11 cellular contexts compared by ENCODE assay signal in genomic region chr18:63141777-63142176, GRCh38.
DNase-seq lines count a peak whose midpoint lies in the region; ATAC-seq and TF ChIP-seq lines count a peak whose summit lies in the region.
"Had no signal": no experiment of that assay in that cellular context is flagged by ENCODE, and none has a peak within 500 bp of the region (broad histone marks: within the 10 kb centered on the region; RNA-seq: fewer than 3 reads in every experiment).

No MANE protein-coding gene starts in this region.

- ATAC-seq in GM19043 (IDR thresholded peaks at IDR 0.05; ENCODE audit: low read depth, unreplicated experiment) (peak; percentile 46), HG02884 (IDR thresholded peaks at IDR 0.05; ENCODE audit: unreplicated experiment) (peak; percentile 46)
- ATAC-seq: Right ventricle myocardium inferior had no signal

- POLR2A ChIA-PET in MCF 10A (lab: Yijun Ruan, JAX): no interaction called here

- peaks cover 0 to 6% (median 0%) of the 10 kb centered on the region in 3 donors for H3K27me3 Mint-ChIP-seq in CD14-positive monocyte (ENCODE audit: low read depth in 3 of 3)
- peaks cover 11% of the 10 kb centered on the region for H3K27me3 Mint-ChIP-seq in MCF 10A (ENCODE audit: insufficient read depth, unreplicated experiment)

- peaks cover 0 to 4% of the 10 kb centered on the region in 2 donors for H3K36me3 Mint-ChIP-seq in CD14-positive monocyte
- no peaks in the 10 kb centered on the region for H3K36me3 Mint-ChIP-seq in MCF 10A (ENCODE audit: insufficient read depth, unreplicated experiment)

- intact Hi-C loops in CD14-positive monocyte (cut with micrococcal nuclease): no loop called here
- intact Hi-C loops in MCF 10A (cut with micrococcal nuclease): no loop called here

- DNase-seq in CD14-positive monocyte (ENCODE audit: low spot score) (no peak), NOMO-1 treated with DMSO at 0.1 percent for 48 hours (lab: John Stamatoyannopoulos, UW; ENCODE audit: unreplicated experiment) (peak; percentile 87), NCI-H510A (lab: John Stamatoyannopoulos, UW) (no peak), DMS79 treated with DMSO at 0.1 percent for 48 hours (lab: John Stamatoyannopoulos, UW) (no peak), MCF 10A (ENCODE audit: unreplicated experiment) (no peak)
- no peak for DNase-seq in activated naive CD4-positive, alpha-beta T cell (lab: John Stamatoyannopoulos, UW)
- DNase-seq: activated naive CD4-positive, alpha-beta T cell treated with anti-CD3 and anti-CD28 coated beads for 36 hours; AML-193 had no signal

- no peaks in the 10 kb centered on the region for H3K9me3 Mint-ChIP-seq in CD14-positive monocyte
- H3K9me3 Mint-ChIP-seq in MCF 10A (ENCODE audit: unreplicated experiment): no peaks in the 10 kb centered on the region

- TF ChIP-seq CTCF in CD14-positive monocyte (IDR thresholded peaks at IDR 0.05) (no peak), MCF 10A (IDR thresholded peaks at IDR 0.05; ENCODE audit: unreplicated experiment) (no peak)

- H3K27ac Mint-ChIP-seq in CD14-positive monocyte (peak overlapping the region in 6 of 7 donors; percentile 22 to 79 (median 54)), MCF 10A (ENCODE audit: low read depth, unreplicated experiment) (no peak overlapping the region)
- H3K27ac Mint-ChIP-seq: activated naive CD4-positive, alpha-beta T cell treated with anti-CD3 and anti-CD28 coated beads for 36 hours had no signal

- peaks cover 57% of the 10 kb centered on the region for H3K4me1 Mint-ChIP-seq in CD14-positive monocyte
- no peaks in the 10 kb centered on the region for H3K4me1 Mint-ChIP-seq in MCF 10A (ENCODE audit: insufficient read depth, unreplicated experiment)

- H3K4me3 Mint-ChIP-seq in CD14-positive monocyte: peak overlapping the region; percentile 40 to 83
- no peak overlapping the region for H3K4me3 Mint-ChIP-seq in MCF 10A (ENCODE audit: unreplicated experiment)
- H3K4me3 Mint-ChIP-seq: activated naive CD4-positive, alpha-beta T cell treated with anti-CD3 and anti-CD28 coated beads for 36 hours had no signal

- CTCF ChIA-PET in MCF 10A (lab: Yijun Ruan, JAX): no interaction called here

- no TSS peak for BruUV-seq in MCF 10A (replicated peaks; lab: Mats Ljungman, UMichigan)
